7 cellular contexts compared by ENCODE assay signal in genomic region chr19:13060233-13060963, GRCh38. TPM values are rescaled to one million over a fixed set of nuclear protein-coding genes. Genes with fewer than 3 reads are reported as not detected.
A peak's percentile ranks its signal among the peaks of the same experiment; 100 is the strongest.
DNase-seq lines count a peak whose midpoint lies in the region.

No MANE protein-coding gene starts in this region.

- H3K27ac ChIP-seq in temporal lobe (ENCODE audit: low read depth, low read length) = peak overlapping the region; percentile 100
- H3K27ac ChIP-seq in Karpas-422 (ENCODE audit: low read length) = no peak overlapping the region

- H3K27me3 ChIP-seq in iPS-15b (ENCODE audit: control insufficient read depth, insufficient read depth, low read length) = peaks cover 80% of the 10 kb centered on the region
- H3K27me3 ChIP-seq in Karpas-422 (ENCODE audit: low read length) = no peaks in the 10 kb centered on the region

- H3K4me3 ChIP-seq in iPS-15b (ENCODE audit: low read depth, low read length) (peak overlapping the region; percentile 52), Karpas-422 (ENCODE audit: low read length) (no peak overlapping the region)

- H3K79me2 ChIP-seq in Karpas-422 (ENCODE audit: low read length) = no peaks in the 10 kb centered on the region

- no peak overlapping the region for H3K4me2 ChIP-seq in Karpas-422 (ENCODE audit: low read depth, low read length, poor library complexity, severe bottlenecking)

- H3K9me3 ChIP-seq in iPS-15b (ENCODE audit: control insufficient read depth, insufficient read depth, low read length) (no peaks in the 10 kb centered on the region), Karpas-422 (ENCODE audit: low read length) (no peaks in the 10 kb centered on the region)

- peak overlapping the region; percentile 65 for H3K4me3 Mint-ChIP-seq in activated naive CD8-positive, alpha-beta T cell treated with anti-CD3 and anti-CD28 coated beads for 36 hours

- H3K27me3 Mint-ChIP-seq in activated naive CD8-positive, alpha-beta T cell treated with anti-CD3 and anti-CD28 coated beads for 36 hours = peaks cover 23% of the 10 kb centered on the region

- no peaks in the 10 kb centered on the region for H4K20me1 ChIP-seq in Karpas-422 (ENCODE audit: insufficient read depth, low read depth, low read length)

- peaks cover 11% of the 10 kb centered on the region for H3K4me1 ChIP-seq in iPS-15b (ENCODE audit: control insufficient read depth, insufficient read depth, low read length)
- H3K4me1 ChIP-seq in Karpas-422 (ENCODE audit: low read length) = peaks cover 6% of the 10 kb centered on the region

- H3K9me3 Mint-ChIP-seq in activated naive CD8-positive, alpha-beta T cell treated with anti-CD3 and anti-CD28 coated beads for 36 hours = no peaks in the 10 kb centered on the region

- H2AFZ ChIP-seq in Karpas-422 (ENCODE audit: low read length) = no peak overlapping the region

- H3K36me3 ChIP-seq in iPS-15b (ENCODE audit: control insufficient read depth, insufficient read depth, low read length) = no peaks in the 10 kb centered on the region
- H3K36me3 ChIP-seq in Karpas-422 (ENCODE audit: insufficient read depth, low read length) = no peaks in the 10 kb centered on the region

- peaks cover 8% of the 10 kb centered on the region for H3K4me1 Mint-ChIP-seq in activated naive CD8-positive, alpha-beta T cell treated with anti-CD3 and anti-CD28 coated beads for 36 hours

- H3K27ac Mint-ChIP-seq in activated naive CD8-positive, alpha-beta T cell treated with anti-CD3 and anti-CD28 coated beads for 36 hours = no peak overlapping the region

- peak; percentile 58 for DNase-seq in HT1080 (ENCODE audit: low read depth)
- no peak for DNase-seq in activated naive CD8-positive, alpha-beta T cell treated with anti-CD3 and anti-CD28 coated beads for 36 hours
- no peak for DNase-seq in NCI-H2196 treated with DMSO at 0.1 percent for 48 hours (lab: John Stamatoyannopoulos, UW; ENCODE audit: unreplicated experiment)
- DNase-seq in Karpas-422 = no peak
- DNase-seq in SHP77 (lab: John Stamatoyannopoulos, UW) = no peak

- H3K36me3 Mint-ChIP-seq in activated naive CD8-positive, alpha-beta T cell treated with anti-CD3 and anti-CD28 coated beads for 36 hours = no peaks in the 10 kb centered on the region

- H3K9me2 ChIP-seq in Karpas-422 (replicated peaks; ENCODE audit: insufficient read depth, low read length) = no peaks in the 10 kb centered on the region

- no peak overlapping the region for H3K9ac ChIP-seq in iPS-15b (ENCODE audit: low read depth, low read length)
- no peak overlapping the region for H3K9ac ChIP-seq in Karpas-422 (ENCODE audit: low read length)

RNA-seq across cellular contexts. Expression of gene LYL1, which starts 42.3 kb away (rescaled TPM):
- total RNA-seq in HT1080 (2014; rRNA removed; shearing (Covaris generic)) = not detected in 2 replicates
- not detected in 2 replicates for polyA plus RNA-seq in HT1080 (2015; cell fraction: cytosol; rRNA removed)
- polyA plus RNA-seq in HT1080 (2015; cell fraction: nucleus; rRNA removed) = not detected in 2 replicates
- 1 to 10 TPM; 2.6 to 2.9 TPM for total RNA-seq in activated naive CD8-positive, alpha-beta T cell treated with anti-CD3 and anti-CD28 coated beads for 36 hours
- 1.2 TPM for total RNA-seq in temporal lobe
- 99.1 and 285 TPM in 2 replicates for total RNA-seq in Karpas-422 (2014; rRNA removed; shearing (Covaris generic); ENCODE audit: low replicate concordance)

RNA-seq across cellular contexts. Expression of gene TRMT1, which starts 56.1 kb away (rescaled TPM):
- 56.0 and 56.6 TPM in 2 replicates for total RNA-seq in HT1080 (2014; rRNA removed; shearing (Covaris generic))
- 23.9 and 25.8 TPM in 2 replicates for polyA plus RNA-seq in HT1080 (2015; cell fraction: cytosol; rRNA removed)
- polyA plus RNA-seq in HT1080 (2015; cell fraction: nucleus; rRNA removed) = 170 and 185 TPM in 2 replicates
- 100 to 1,000 TPM; 114 TPM for total RNA-seq in activated naive CD8-positive, alpha-beta T cell treated with anti-CD3 and anti-CD28 coated beads for 36 hours
- 14.3 TPM for total RNA-seq in temporal lobe
- 35.9 and 69.7 TPM in 2 replicates for total RNA-seq in Karpas-422 (2014; rRNA removed; shearing (Covaris generic); ENCODE audit: low replicate concordance)

RNA-seq across cellular contexts. Expression of gene NACC1, which starts 57.7 kb away (rescaled TPM):
- total RNA-seq in HT1080 (2014; rRNA removed; shearing (Covaris generic)) = 126 and 181 TPM in 2 replicates
- 83.7 and 86.1 TPM in 2 replicates for polyA plus RNA-seq in HT1080 (2015; cell fraction: cytosol; rRNA removed)
- 52.1 and 55.6 TPM in 2 replicates for polyA plus RNA-seq in HT1080 (2015; cell fraction: nucleus; rRNA removed)
- total RNA-seq in activated naive CD8-positive, alpha-beta T cell treated with anti-CD3 and anti-CD28 coated beads for 36 hours = 10 to 100 TPM; 81.2 to 83.8 TPM
- 11.6 TPM for total RNA-seq in temporal lobe
- total RNA-seq in Karpas-422 (2014; rRNA removed; shearing (Covaris generic); ENCODE audit: low replicate concordance) = 28.0 and 76.4 TPM in 2 replicates

Comparison
In these comparisons a context has a peak if more than half of its experiments do, and no peak if none do; other contexts are left out.
1. RNA of gene LYL1, which starts 42.3 kb away (total RNA-seq): 99.1 to 285 TPM in Karpas-422; 2.6 to 2.9 TPM in activated naive CD8-positive, alpha-beta T cell treated with anti-CD3 and anti-CD28 coated beads for 36 hours, 1.2 TPM in temporal lobe (single experiment) and not detected in HT1080; every median in the first group is over 10 times any median in the second.